In genomic region chr5:163914911-163915310, GRCh38 we compare ENCODE assay signal across 9 cellular contexts.
DNase-seq lines count a peak whose midpoint lies in the region; ATAC-seq and TF ChIP-seq lines count a peak whose summit lies in the region.
"Had no signal": no experiment of that assay in that cellular context is flagged by ENCODE, and none has a peak within 500 bp of the region (broad histone marks: within the 10 kb centered on the region; RNA-seq: fewer than 3 reads in every experiment).

No MANE protein-coding gene starts in this region.

- DNase-seq in NOMO-1 (lab: John Stamatoyannopoulos, UW; ENCODE audit: unreplicated experiment in 2 of 2) (peak; percentile 45 to 59), natural killer cell (no peak), GM13977 (ENCODE audit: low spot score) (no peak), SHP77 (lab: John Stamatoyannopoulos, UW) (no peak)
- DNase-seq in activated CD4-positive, CD25-positive, alpha-beta regulatory T cell treated with anti-CD3 and anti-CD28 coated beads, Interleukin-2, amount 50 U/mL, for 72 hours: no peak

- H3K9me3 Mint-ChIP-seq in natural killer cell: no peaks in the 10 kb centered on the region

- H3K27me3 Mint-ChIP-seq in natural killer cell (ENCODE audit: low read depth in 2 of 2): no peaks in the 10 kb centered on the region

- no peaks in the 10 kb centered on the region for H3K36me3 Mint-ChIP-seq in natural killer cell

- in situ Hi-C loops in GM13977 (cut with MboI; ENCODE audit: low pct_unique_long_range_greater_than_20kb, low sequenced_read_pairs, unreplicated experiment): no loop called here

- H3K4me3 Mint-ChIP-seq in natural killer cell: no peak overlapping the region

- H3K27ac Mint-ChIP-seq in natural killer cell: peak overlapping the region; percentile 77 to 84

- ATAC-seq in GM19035 (IDR thresholded peaks at IDR 0.05; ENCODE audit: unreplicated experiment) (peak; percentile 18), HG03045 (IDR thresholded peaks at IDR 0.05; ENCODE audit: unreplicated experiment) (peak; percentile 24), natural killer cell (peak in 1 of 3 donors; percentile 14), GM19452 (IDR thresholded peaks at IDR 0.05; ENCODE audit: unreplicated experiment) (no peak)
- ATAC-seq: Panc1 had no signal

- H3K4me1 Mint-ChIP-seq in natural killer cell: peaks cover 45 to 50% of the 10 kb centered on the region in 2 donors

- intact Hi-C loops in natural killer cell (cut with micrococcal nuclease): no loop called here

- TF ChIP-seq CTCF in natural killer cell (IDR thresholded peaks at IDR 0.05) (no peak), GM13977 (IDR thresholded peaks at IDR 0.05; ENCODE audit: extremely low read depth, insufficient read depth, missing control alignments) (no peak)

Comparison
In these comparisons a context has a peak if more than half of its experiments do, and no peak if none do; other contexts are left out.
1. DNase-seq: peak in NOMO-1 (2 of 2); none in natural killer cell (single experiment), activated CD4-positive, CD25-positive, alpha-beta regulatory T cell treated with anti-CD3 and anti-CD28 coated beads, Interleukin-2, amount 50 U/mL, for 72 hours (single experiment), GM13977 (single experiment) and SHP77 (0 of 2).